In genomic region chr3:184018424-184018973, GRCh38 we compare ENCODE assay signal across 8 cellular contexts. TPM values are rescaled to one million over a fixed set of nuclear protein-coding genes. Genes with fewer than 3 reads are reported as not detected.
DNase-seq lines count a peak whose midpoint lies in the region; ATAC-seq, FAIRE-seq and TF ChIP-seq lines count a peak whose summit lies in the region.

No MANE protein-coding gene starts in this region.

- CTCF ChIA-PET in activated B cell treated with CpG ODN at 0.5 μM for 24 hours (lab: Charles Lee) = interaction anchor here (1.0 to 1.8 kb wide), 5 partner anchors 12 to 134 kb away, joined by 4 to 11 read pairs (median 5); partner anchors contain the start of gene PARL

- peak overlapping the region; percentile 83 for H3K4me2 ChIP-seq in hepatocyte

- POLR2A ChIA-PET in activated B cell treated with CpG ODN at 0.5 μM for 24 hours (lab: Charles Lee) = interaction anchor here (0.6 to 1.7 kb wide), 7 partner anchors 11 to 1510 kb away, joined by 3 to 7 read pairs (median 4); partner anchors contain the start of gene EIF2B5

- H3K79me2 ChIP-seq in hepatocyte = peaks cover 24% of the 10 kb centered on the region

- no peaks in the 10 kb centered on the region for H3K9me3 ChIP-seq in hepatocyte (ENCODE audit: low read depth)

- H3K27ac ChIP-seq in hepatocyte = peak overlapping the region; percentile 85
- H3K27ac ChIP-seq in skin epidermis = peak overlapping the region in 17 of 21 experiments; percentile 51 to 92 (median 82)

- no peaks in the 10 kb centered on the region for H4K20me1 ChIP-seq in hepatocyte (ENCODE audit: insufficient read depth, poor library complexity, severe bottlenecking)

- no peak for FAIRE-seq in frontal cortex (lab: Jason Lieb, UNC)

- H3K4me1 Mint-ChIP-seq in activated B cell treated with CpG ODN at 0.5 μM for 24 hours = peaks cover 13% of the 10 kb centered on the region

- H3K9me3 Mint-ChIP-seq in activated B cell treated with CpG ODN at 0.5 μM for 24 hours = no peaks in the 10 kb centered on the region

- H3K4me3 ChIP-seq in H7 (ENCODE audit: insufficient read depth, low read depth, low read length) = peak overlapping the region; percentile 98
- H3K4me3 ChIP-seq in hepatocyte = peak overlapping the region; percentile 51
- peak overlapping the region; percentile 89 to 100 (median 97) for H3K4me3 ChIP-seq in skin epidermis

- H3K36me3 ChIP-seq in H7 (replicated peaks; ENCODE audit: control insufficient read depth, insufficient read depth, low read length) = no peaks in the 10 kb centered on the region
- H3K36me3 ChIP-seq in hepatocyte (replicated peaks; ENCODE audit: insufficient read depth, low read depth) = no peaks in the 10 kb centered on the region

- peak overlapping the region; percentile 61 for H2AFZ ChIP-seq in hepatocyte

- peaks cover 17% of the 10 kb centered on the region for H3K27me3 Mint-ChIP-seq in activated B cell treated with CpG ODN at 0.5 μM for 24 hours

- WGBS in hepatocyte (ENCODE audit: low lambda C conversion rate, missing lambda C conversion rate) = 91% methylated on average over 21 of the region's 21 CpGs

- H3K36me3 Mint-ChIP-seq in activated B cell treated with CpG ODN at 0.5 μM for 24 hours (ENCODE audit: low read depth) = peaks cover 10% of the 10 kb centered on the region

- TF ChIP-seq CTCF in activated B cell treated with CpG ODN at 0.5 μM for 24 hours (IDR thresholded peaks at IDR 0.05) (no peak), hepatocyte (IDR thresholded peaks at IDR 0.05; ENCODE audit: poor library complexity) (no peak)

- peak overlapping the region; percentile 100 for H3K4me3 Mint-ChIP-seq in activated B cell treated with CpG ODN at 0.5 μM for 24 hours

- no peaks in the 10 kb centered on the region; the same call in 1 of the 2 replicates for H3K27me3 ChIP-seq in H7 (ENCODE audit: control insufficient read depth, insufficient read depth, low read length)
- H3K27me3 ChIP-seq in hepatocyte = no peaks in the 10 kb centered on the region

- ATAC-seq in activated B cell treated with CpG ODN at 0.5 μM for 24 hours (ENCODE audit: low read depth) = no peak
- ATAC-seq in GM21360 (IDR thresholded peaks at IDR 0.05; ENCODE audit: unreplicated experiment) = no peak
- ATAC-seq in GM19467 (IDR thresholded peaks at IDR 0.05; ENCODE audit: unreplicated experiment) = no peak

- peak overlapping the region; percentile 84 for H3K27ac Mint-ChIP-seq in activated B cell treated with CpG ODN at 0.5 μM for 24 hours

- intact Hi-C loops in activated B cell treated with CpG ODN at 0.5 μM for 24 hours (cut with micrococcal nuclease) = no loop called here

- peaks cover 23% of the 10 kb centered on the region for H3K4me1 ChIP-seq in hepatocyte (ENCODE audit: insufficient read depth)

- DNase-seq in H7 (no peak), activated B cell treated with CpG ODN at 0.5 μM for 24 hours (no peak), hepatocyte (ENCODE audit: low spot score) (no peak), frontal cortex (ENCODE audit: low spot score in 2 of 2) (no peak), hippocampal formation (lab: John Stamatoyannopoulos, UW) (no peak)

- no peaks in the 10 kb centered on the region for H3K9me2 ChIP-seq in hepatocyte (replicated peaks; ENCODE audit: insufficient read depth)

RNA-seq across cellular contexts. Expression of gene ABCC5, which starts 0.8 kb away (rescaled TPM):
- total RNA-seq in H7 (2014; rRNA removed; shearing (Covaris generic)) = 15.7 and 17.9 TPM in 2 replicates
- total RNA-seq in activated B cell treated with CpG ODN at 0.5 μM for 24 hours (10.6 and 11.1 TPM in 2 replicates), hepatocyte (27.1 and 27.8 TPM in 2 replicates), frontal cortex (37.9 TPM)
- 36.5 and 41.4 TPM in 2 replicates for polyA plus RNA-seq in hepatocyte

RNA-seq across cellular contexts. Expression of gene HTR3D, which starts 13.0 kb away (rescaled TPM):
- total RNA-seq in H7 (2014; rRNA removed; shearing (Covaris generic)) = not detected in 2 replicates
- total RNA-seq in activated B cell treated with CpG ODN at 0.5 μM for 24 hours (not detected in 2 replicates), hepatocyte (not detected in 2 replicates), frontal cortex (not detected)
- not detected in 2 replicates for polyA plus RNA-seq in hepatocyte

RNA-seq across cellular contexts. Expression of gene HTR3C, which starts 34.3 kb away (rescaled TPM):
- total RNA-seq in H7 (2014; rRNA removed; shearing (Covaris generic)) = not detected in 2 replicates
- not detected in 2 replicates for total RNA-seq in activated B cell treated with CpG ODN at 0.5 μM for 24 hours
- not detected in 2 replicates for total RNA-seq in hepatocyte
- not detected in 2 replicates for polyA plus RNA-seq in hepatocyte
- total RNA-seq in frontal cortex = not detected
